In the genomic region with DNA sequence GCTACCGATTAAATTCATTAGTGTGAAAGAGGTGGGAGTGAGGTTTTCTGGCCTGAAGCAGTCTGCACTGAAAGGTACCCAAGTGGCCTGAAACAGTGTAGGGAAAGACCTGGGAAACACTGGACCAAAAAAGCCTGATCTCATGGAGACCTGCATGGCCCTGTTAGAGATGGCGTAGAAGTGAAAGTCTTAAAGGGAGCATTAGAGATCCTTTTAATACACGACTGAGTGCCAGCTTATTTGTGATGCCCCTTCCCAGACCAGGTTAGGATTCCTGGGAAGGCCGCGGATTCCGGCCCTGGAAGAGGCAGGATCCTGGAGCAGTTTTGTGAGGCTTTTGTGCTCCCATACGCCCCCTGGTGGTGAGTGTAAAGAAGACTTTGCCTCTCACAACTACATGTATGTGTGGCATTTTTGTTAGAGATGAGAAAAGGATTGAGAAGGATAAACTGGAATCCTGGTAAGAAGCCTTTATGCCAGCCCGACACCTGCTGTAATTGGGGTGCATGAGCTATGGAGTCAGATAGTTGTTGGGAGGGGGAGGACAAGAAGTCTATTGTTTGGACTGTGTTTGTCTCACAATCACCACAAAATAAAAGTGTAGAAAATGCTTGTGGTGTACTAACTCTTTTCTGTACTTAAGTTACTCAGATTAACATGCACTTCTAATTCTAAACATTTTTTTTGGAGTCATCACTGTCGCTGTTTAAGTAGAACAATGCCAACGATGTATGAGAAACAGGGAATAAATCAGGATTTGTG, we compare ENCODE assay signal across 8 cellular contexts. TPM values are rescaled to one million over a fixed set of nuclear protein-coding genes. Genes with fewer than 3 reads are reported as not detected.
DNase-seq lines count a peak whose midpoint lies in the region; ATAC-seq and TF ChIP-seq lines count a peak whose summit lies in the region.

No MANE protein-coding gene starts in this region.

- no peak overlapping the region for H3K4me3 Mint-ChIP-seq in neural crest cell

- no peak overlapping the region for H3K9ac ChIP-seq in PC-3 (ENCODE audit: low read length)

- no peak overlapping the region for H3K4me3 ChIP-seq in PC-3 (ENCODE audit: low read length)

- no peak overlapping the region for H3K27ac Mint-ChIP-seq in neural crest cell (ENCODE audit: unreplicated experiment)

- H4K20me1 ChIP-seq in PC-3 (ENCODE audit: low read length): no peaks in the 10 kb centered on the region

- H3K36me3 ChIP-seq in PC-3 (ENCODE audit: low read depth, low read length): no peaks in the 10 kb centered on the region; the same call in 1 of the 2 replicates

- H3K4me2 ChIP-seq in PC-3 (ENCODE audit: low read length): no peak overlapping the region

- H2AFZ ChIP-seq in PC-3 (ENCODE audit: low read length): no peak overlapping the region

- peaks cover 35% of the 10 kb centered on the region for H3K36me3 Mint-ChIP-seq in neural crest cell (ENCODE audit: low read depth)

- intact Hi-C loops in PC-3 (cut with micrococcal nuclease): loop anchor here (1.0 to 5.0 kb wide), 4 partner anchors 50 to 673 kb away; no protein-coding TSS in a partner anchor

- H3K9me3 ChIP-seq in PC-3 (ENCODE audit: low read length): no peaks in the 10 kb centered on the region

- CTCF ChIA-PET in PC-3 (lab: Charles Lee): no interaction called here

- no peaks in the 10 kb centered on the region for H3K79me2 ChIP-seq in PC-3 (ENCODE audit: low read length)

- peaks cover 9% of the 10 kb centered on the region for H3K4me1 Mint-ChIP-seq in neural crest cell

- no peaks in the 10 kb centered on the region for H3F3A ChIP-seq in PC-3 (ENCODE audit: low read length, unreplicated experiment)

- ATAC-seq in PC-3 (peak; percentile 83), GM21367 (IDR thresholded peaks at IDR 0.05; ENCODE audit: unreplicated experiment) (no peak)

- no peaks in the 10 kb centered on the region for H3K9me3 Mint-ChIP-seq in neural crest cell

- H3K4me1 ChIP-seq in PC-3 (ENCODE audit: insufficient read depth, low read length): no peaks in the 10 kb centered on the region

- no peaks in the 10 kb centered on the region for H3K9me2 ChIP-seq in PC-3 (replicated peaks; ENCODE audit: low read length)

- TF ChIP-seq CTCF in PC-3 (conservative IDR thresholded peaks at IDR 0.05; ENCODE audit: low read depth, low read length): peak; percentile 77
- TF ChIP-seq CTCF in neural crest cell (conservative IDR thresholded peaks at IDR 0.05): peak; percentile 94

- no peak overlapping the region for H3K27ac ChIP-seq in PC-3 (ENCODE audit: low read length)

- H3K27me3 ChIP-seq in PC-3 (ENCODE audit: low read length): no peaks in the 10 kb centered on the region

- H3K27me3 Mint-ChIP-seq in neural crest cell (ENCODE audit: low read depth): no peaks in the 10 kb centered on the region

- POLR2A ChIA-PET in PC-3 (lab: Charles Lee; ENCODE audit: unreplicated experiment): no interaction called here

- DNase-seq in GF-D8 (lab: John Stamatoyannopoulos, UW) (peak; percentile 4), HT-29 (ENCODE audit: low spot score) (peak; percentile 85), PC-3 (peak; percentile 64), activated T-helper 1 cell treated with Interleukin-2 at 50 U/mL for 16 hours (ENCODE audit: low read depth) (peak; percentile 30), fibroblast of peridontal ligament (ENCODE audit: extremely low read depth) (peak; percentile 86), neural crest cell (ENCODE audit: low read depth, low spot score) (peak; percentile 91), superior temporal gyrus (ENCODE audit: extremely low spot score) (peak; percentile 94)

- BruUV-seq in PC-3 (replicated peaks; lab: Mats Ljungman, UMichigan): no TSS peak

RNA-seq across cellular contexts. Expression of gene JADE1, which starts 54.0 kb away (rescaled TPM):
- 14.1 and 18.3 TPM in 2 replicates for total RNA-seq in HT-29 (2014; rRNA removed; shearing (Covaris generic))
- 10.8 and 10.9 TPM in 2 replicates for total RNA-seq in PC-3 (2014; rRNA removed)
- 37.3 and 39.6 TPM in 2 replicates for total RNA-seq in neural crest cell

Comparison
In these comparisons a context has a peak if more than half of its experiments do, and no peak if none do; other contexts are left out.
1. DNase-seq: peak in every context shown above with its lines; median percentile 94 in superior temporal gyrus; 91 in neural crest cell; 86 in fibroblast of peridontal ligament; 85 in HT-29; 64 in PC-3; 30 in activated T-helper 1 cell treated with Interleukin-2 at 50 U/mL for 16 hours; 4 in GF-D8.